ENCODE assay signal across 17 cellular contexts in the genomic region with DNA sequence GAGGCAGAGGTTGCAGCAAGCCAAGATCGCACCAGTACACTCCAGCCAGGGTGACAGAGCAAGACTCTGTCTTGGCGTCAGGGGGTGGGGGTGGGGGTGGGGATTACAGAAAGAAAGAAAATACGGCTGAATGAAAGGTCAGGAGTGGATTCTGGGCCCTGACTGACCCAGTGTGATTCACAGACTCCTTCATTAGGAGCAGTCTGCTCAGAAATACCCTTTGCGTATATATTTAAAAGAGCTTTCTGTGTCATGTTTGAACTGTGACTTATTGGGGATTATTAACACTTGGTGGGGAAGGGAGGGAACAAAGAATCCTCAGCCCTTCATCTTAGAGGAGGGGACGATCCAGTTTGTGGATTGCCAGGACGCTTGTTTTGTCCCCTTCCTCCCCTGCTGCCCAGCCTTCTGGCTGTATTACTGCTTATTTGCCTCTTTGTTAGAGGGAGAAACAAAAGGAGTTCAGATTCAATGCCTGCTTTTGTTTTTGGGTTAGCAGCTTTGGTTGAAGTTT.
A peak's percentile ranks its signal among the peaks of the same experiment; 100 is the strongest.
DNase-seq lines count a peak whose midpoint lies in the region; ATAC-seq and TF ChIP-seq lines count a peak whose summit lies in the region.
"Had no signal": no experiment of that assay in that cellular context is flagged by ENCODE, and none has a peak within 500 bp of the region (broad histone marks: within the 10 kb centered on the region; RNA-seq: fewer than 3 reads in every experiment).

No MANE protein-coding gene starts in this region.

- TF ChIP-seq EP300 in neural cell (conservative IDR thresholded peaks at IDR 0.05; ENCODE audit: poor library complexity, severe bottlenecking), result no peak

- H3K9me2 ChIP-seq in neural cell (ENCODE audit: insufficient read depth, low read length), result no peaks in the 10 kb centered on the region

- TF ChIP-seq CTCF in neural cell (IDR thresholded peaks at IDR 0.05; ENCODE audit: poor library complexity, severe bottlenecking), result no peak

- in situ Hi-C loops in SK-MEL-5 (cut with HindIII; ENCODE audit: low pct_unique_long_range_greater_than_20kb, low sequenced_read_pairs), result no loop called here

- DNase-seq in Ammon's horn (ENCODE audit: low spot score) (peak; percentile 88), SK-MEL-5 (ENCODE audit: low read depth, low spot score) (peak; percentile 85), globus pallidus (ENCODE audit: low spot score) (peak; percentile 93)
- no peak for DNase-seq in activated effector memory CD4-positive, alpha-beta T cell treated with Interleukin-2 at 50 U/mL for 16 hours
- DNase-seq in central memory CD4-positive, alpha-beta T cell, result no peak
- DNase-seq: activated naive CD8-positive, alpha-beta T cell treated with anti-CD3 and anti-CD28 coated beads, Interleukin-2, amount 10 ng/mL, durations not matched to agents 7 days and 5 days; activated T-cell treated with anti-CD3 and anti-CD28 coated beads for 4 hours; COR-L47; MV-4-11; naive B cell; PC-9; T-cell; testis had no signal

- no peaks in the 10 kb centered on the region for H3K36me3 ChIP-seq in neural cell (ENCODE audit: insufficient read depth, low read length)

- TF ChIP-seq RAD21 in neural cell (conservative IDR thresholded peaks at IDR 0.05), result no peak

- no peaks in the 10 kb centered on the region for H4K20me1 ChIP-seq in neural cell (ENCODE audit: insufficient read depth)

- peak overlapping the region; percentile 28 for H3K27ac ChIP-seq in neural cell (ENCODE audit: low read length)
- H3K27ac ChIP-seq: testis had no signal

- H3K9ac ChIP-seq in neural cell (ENCODE audit: low read length), result peak overlapping the region; percentile 26

- H2AFZ ChIP-seq in neural cell (ENCODE audit: low read depth, low read length), result no peak overlapping the region
- H2AFZ ChIP-seq: PC-9 had no signal

- no peaks in the 10 kb centered on the region for H3F3A ChIP-seq in neural cell (ENCODE audit: insufficient read depth, low read length, poor library complexity, severe bottlenecking)

- ATAC-seq in GM19023 (IDR thresholded peaks at IDR 0.05; ENCODE audit: unreplicated experiment) (no peak), GM18907 (IDR thresholded peaks at IDR 0.05; ENCODE audit: unreplicated experiment) (no peak)
- ATAC-seq: T-cell had no signal

- H3K9me3 ChIP-seq in neural cell (ENCODE audit: low read length), result no peaks in the 10 kb centered on the region
- H3K9me3 ChIP-seq: testis had no signal

- peak overlapping the region; percentile 19 for H3K4me3 ChIP-seq in neural cell (ENCODE audit: low read length)
- H3K4me3 ChIP-seq: PC-9, skin epidermis, testis had no signal

- peak overlapping the region; percentile 26 for H3K4me2 ChIP-seq in neural cell (ENCODE audit: low read length)
- H3K4me2 ChIP-seq: PC-9 had no signal

- H3K27me3 ChIP-seq in neural cell (ENCODE audit: insufficient read depth, low read depth, low read length), result no peaks in the 10 kb centered on the region
- H3K27me3 ChIP-seq: testis had no signal

- peaks cover 12% of the 10 kb centered on the region for H3K79me2 ChIP-seq in neural cell (replicated peaks; ENCODE audit: insufficient read depth, low read length)

TF ChIP-seq in neural cell, 6 proteins besides CTCF, POLR2A, EP300 and RAD21:
- TF ChIP-seq EZH2 (IDR thresholded peaks at IDR 0.05; ENCODE audit: borderline replicate concordance, insufficient read depth, low read length, poor library complexity, severe bottlenecking) (no peak), POLR2AphosphoS5 (IDR thresholded peaks at IDR 0.05) (no peak), SMC3 (conservative IDR thresholded peaks at IDR 0.05; ENCODE audit: poor library complexity) (no peak), TAF1 (IDR thresholded peaks at IDR 0.05; ENCODE audit: low read depth) (no peak), MXI1 (conservative IDR thresholded peaks at IDR 0.05; ENCODE audit: poor library complexity, severe bottlenecking) (no peak)
- TF ChIP-seq, protein P1, sequence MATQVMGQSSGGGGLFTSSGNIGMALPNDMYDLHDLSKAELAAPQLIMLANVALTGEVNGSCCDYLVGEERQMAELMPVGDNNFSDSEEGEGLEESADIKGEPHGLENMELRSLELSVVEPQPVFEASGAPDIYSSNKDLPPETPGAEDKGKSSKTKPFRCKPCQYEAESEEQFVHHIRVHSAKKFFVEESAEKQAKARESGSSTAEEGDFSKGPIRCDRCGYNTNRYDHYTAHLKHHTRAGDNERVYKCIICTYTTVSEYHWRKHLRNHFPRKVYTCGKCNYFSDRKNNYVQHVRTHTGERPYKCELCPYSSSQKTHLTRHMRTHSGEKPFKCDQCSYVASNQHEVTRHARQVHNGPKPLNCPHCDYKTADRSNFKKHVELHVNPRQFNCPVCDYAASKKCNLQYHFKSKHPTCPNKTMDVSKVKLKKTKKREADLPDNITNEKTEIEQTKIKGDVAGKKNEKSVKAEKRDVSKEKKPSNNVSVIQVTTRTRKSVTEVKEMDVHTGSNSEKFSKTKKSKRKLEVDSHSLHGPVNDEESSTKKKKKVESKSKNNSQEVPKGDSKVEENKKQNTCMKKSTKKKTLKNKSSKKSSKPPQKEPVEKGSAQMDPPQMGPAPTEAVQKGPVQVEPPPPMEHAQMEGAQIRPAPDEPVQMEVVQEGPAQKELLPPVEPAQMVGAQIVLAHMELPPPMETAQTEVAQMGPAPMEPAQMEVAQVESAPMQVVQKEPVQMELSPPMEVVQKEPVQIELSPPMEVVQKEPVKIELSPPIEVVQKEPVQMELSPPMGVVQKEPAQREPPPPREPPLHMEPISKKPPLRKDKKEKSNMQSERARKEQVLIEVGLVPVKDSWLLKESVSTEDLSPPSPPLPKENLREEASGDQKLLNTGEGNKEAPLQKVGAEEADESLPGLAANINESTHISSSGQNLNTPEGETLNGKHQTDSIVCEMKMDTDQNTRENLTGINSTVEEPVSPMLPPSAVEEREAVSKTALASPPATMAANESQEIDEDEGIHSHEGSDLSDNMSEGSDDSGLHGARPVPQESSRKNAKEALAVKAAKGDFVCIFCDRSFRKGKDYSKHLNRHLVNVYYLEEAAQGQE (IDR thresholded peaks at IDR 0.05; ENCODE audit: borderline replicate concordance), result no peak

Comparison
In these comparisons a context has a peak if more than half of its experiments do, and no peak if none do; other contexts are left out.
1. DNase-seq: peak in Ammon's horn (single experiment), SK-MEL-5 (single experiment) and globus pallidus (single experiment); none in activated effector memory CD4-positive, alpha-beta T cell treated with Interleukin-2 at 50 U/mL for 16 hours (single experiment) and central memory CD4-positive, alpha-beta T cell (single experiment).